Comparison of ENCODE assay signal across 14 cellular contexts in the genomic region with DNA sequence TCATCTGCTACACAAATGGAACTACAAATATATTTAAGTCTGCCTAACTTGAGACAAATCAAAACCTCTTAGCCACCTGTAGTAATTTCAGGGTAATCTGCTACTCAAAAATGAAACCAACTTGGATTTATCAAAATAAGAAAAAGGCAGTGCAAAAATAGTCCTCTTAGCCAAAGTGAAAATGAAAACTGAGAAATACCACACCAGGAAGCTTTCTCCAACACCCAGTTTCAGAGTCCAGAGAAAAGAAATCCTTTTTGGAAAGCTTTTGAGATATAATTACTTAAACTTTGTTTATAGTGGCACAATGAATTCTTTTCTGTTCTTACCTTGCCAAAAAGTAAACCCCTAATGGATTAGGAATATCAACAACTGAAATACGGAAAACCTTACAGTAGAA.
A peak's percentile ranks its signal among the peaks of the same experiment; 100 is the strongest.
DNase-seq lines count a peak whose midpoint lies in the region; ATAC-seq and TF ChIP-seq lines count a peak whose summit lies in the region.
"Had no signal": no experiment of that assay in that cellular context is flagged by ENCODE, and none has a peak within 500 bp of the region (broad histone marks: within the 10 kb centered on the region; RNA-seq: fewer than 3 reads in every experiment).

No MANE protein-coding gene starts in this region.

- H3K4me3 ChIP-seq in neural progenitor cell (no peak overlapping the region), uterus (no peak overlapping the region)

- no peaks in the 10 kb centered on the region for H3K36me3 Mint-ChIP-seq in neural progenitor cell
- no peaks in the 10 kb centered on the region for H3K36me3 Mint-ChIP-seq in activated naive CD4-positive, alpha-beta T cell treated with anti-CD3 and anti-CD28 coated beads, Interleukin-2, amount 10 ng/mL, durations not matched to agents 7 days and 5 days

- H3K27ac ChIP-seq in neural progenitor cell (no peak overlapping the region), uterus (no peak overlapping the region)

- TF ChIP-seq POLR2A in uterus (IDR thresholded peaks at IDR 0.05), result no peak

- H3K27me3 ChIP-seq in neural progenitor cell (no peaks in the 10 kb centered on the region), uterus (no peaks in the 10 kb centered on the region)
- H3K27me3 ChIP-seq: tibial nerve had no signal

- H3K27ac Mint-ChIP-seq in neural progenitor cell, result peak overlapping the region; percentile 14
- no peak overlapping the region for H3K27ac Mint-ChIP-seq in activated naive CD4-positive, alpha-beta T cell treated with anti-CD3 and anti-CD28 coated beads, Interleukin-2, amount 10 ng/mL, durations not matched to agents 7 days and 5 days
- H3K27ac Mint-ChIP-seq: activated CD4-positive, alpha-beta T cell treated with anti-CD3 and anti-CD28 coated beads, Interleukin-2, amount 10 ng/mL, durations not matched to agents 7 days and 5 days had no signal

- H3K4me1 ChIP-seq in neural progenitor cell (no peaks in the 10 kb centered on the region), uterus (no peaks in the 10 kb centered on the region)
- H3K4me1 ChIP-seq: Caco-2 had no signal

- no peaks in the 10 kb centered on the region for H3K4me1 Mint-ChIP-seq in neural progenitor cell
- no peaks in the 10 kb centered on the region for H3K4me1 Mint-ChIP-seq in activated naive CD4-positive, alpha-beta T cell treated with anti-CD3 and anti-CD28 coated beads, Interleukin-2, amount 10 ng/mL, durations not matched to agents 7 days and 5 days
- H3K4me1 Mint-ChIP-seq: activated CD4-positive, alpha-beta T cell treated with anti-CD3 and anti-CD28 coated beads, Interleukin-2, amount 10 ng/mL, durations not matched to agents 7 days and 5 days had no signal

- H3F3A ChIP-seq in neural progenitor cell (ENCODE audit: low read depth), result no peaks in the 10 kb centered on the region

- CTCF ChIA-PET in activated naive CD4-positive, alpha-beta T cell treated with anti-CD3 and anti-CD28 coated beads, Interleukin-2, amount 10 ng/mL, durations not matched to agents 7 days and 5 days (lab: Charles Lee), result no interaction called here

- no peak for TF ChIP-seq CTCF in neural progenitor cell (IDR thresholded peaks at IDR 0.05)
- TF ChIP-seq CTCF in uterus (IDR thresholded peaks at IDR 0.05), result no peak

- no peaks in the 10 kb centered on the region for H4K20me1 ChIP-seq in neural progenitor cell (ENCODE audit: low read depth)

- H3K4me3 Mint-ChIP-seq in neural progenitor cell, result no peak overlapping the region
- H3K4me3 Mint-ChIP-seq in activated naive CD4-positive, alpha-beta T cell treated with anti-CD3 and anti-CD28 coated beads, Interleukin-2, amount 10 ng/mL, durations not matched to agents 7 days and 5 days, result no peak overlapping the region
- H3K4me3 Mint-ChIP-seq: activated CD4-positive, alpha-beta T cell treated with anti-CD3 and anti-CD28 coated beads, Interleukin-2, amount 10 ng/mL, durations not matched to agents 7 days and 5 days had no signal

- DNase-seq in RPMI7951 (ENCODE audit: low read depth) (peak; percentile 0), neural progenitor cell (ENCODE audit: low spot score) (no peak), DMS79 treated with DMSO at 0.1 percent for 48 hours (lab: John Stamatoyannopoulos, UW) (no peak), uterus (no peak), cerebellar cortex (ENCODE audit: low spot score) (no peak)
- no peak for DNase-seq in activated naive CD4-positive, alpha-beta T cell treated with anti-CD3 and anti-CD28 coated beads, Interleukin-2, amount 10 ng/mL, durations not matched to agents 7 days and 5 days
- DNase-seq: activated CD4-positive, alpha-beta T cell treated with anti-CD3 and anti-CD28 coated beads, Interleukin-2, amount 10 ng/mL, durations not matched to agents 7 days and 5 days; Caco-2; kidney; NCI-H1092 treated with DMSO at 0.1 percent for 48 hours; occipital lobe had no signal

- ATAC-seq in GM18870 (IDR thresholded peaks at IDR 0.05; ENCODE audit: unreplicated experiment), result peak; percentile 98
- peak; percentile 62 for ATAC-seq in HG02938 (IDR thresholded peaks at IDR 0.05; ENCODE audit: unreplicated experiment)

- no peak overlapping the region for H2AFZ ChIP-seq in neural progenitor cell (replicated peaks)

- H3K79me2 ChIP-seq in neural progenitor cell (ENCODE audit: low read depth), result no peaks in the 10 kb centered on the region

- H3K9ac ChIP-seq in neural progenitor cell, result no peak overlapping the region

- H3K4me2 ChIP-seq in neural progenitor cell, result no peak overlapping the region

- H3K27me3 Mint-ChIP-seq in neural progenitor cell (ENCODE audit: insufficient read depth, low read depth), result peaks cover 2% of the 10 kb centered on the region
- no peaks in the 10 kb centered on the region for H3K27me3 Mint-ChIP-seq in activated naive CD4-positive, alpha-beta T cell treated with anti-CD3 and anti-CD28 coated beads, Interleukin-2, amount 10 ng/mL, durations not matched to agents 7 days and 5 days
- H3K27me3 Mint-ChIP-seq: activated CD4-positive, alpha-beta T cell treated with anti-CD3 and anti-CD28 coated beads, Interleukin-2, amount 10 ng/mL, durations not matched to agents 7 days and 5 days had no signal

- no peaks in the 10 kb centered on the region for H3K9me3 Mint-ChIP-seq in neural progenitor cell
- H3K9me3 Mint-ChIP-seq in activated naive CD4-positive, alpha-beta T cell treated with anti-CD3 and anti-CD28 coated beads, Interleukin-2, amount 10 ng/mL, durations not matched to agents 7 days and 5 days, result peaks cover 9% of the 10 kb centered on the region

- H3K9me3 ChIP-seq in neural progenitor cell (ENCODE audit: low read depth) (no peaks in the 10 kb centered on the region), uterus (no peaks in the 10 kb centered on the region)
- H3K9me3 ChIP-seq: Caco-2, tibial nerve had no signal

- H3K36me3 ChIP-seq in neural progenitor cell, result no peaks in the 10 kb centered on the region
- H3K36me3 ChIP-seq in uterus, result no peaks in the 10 kb centered on the region
- H3K36me3 ChIP-seq: tibial nerve had no signal

- intact Hi-C loops in uterus (cut with DNase I; ENCODE audit: low total_unique reads), result no loop called here
